In the genomic region with DNA sequence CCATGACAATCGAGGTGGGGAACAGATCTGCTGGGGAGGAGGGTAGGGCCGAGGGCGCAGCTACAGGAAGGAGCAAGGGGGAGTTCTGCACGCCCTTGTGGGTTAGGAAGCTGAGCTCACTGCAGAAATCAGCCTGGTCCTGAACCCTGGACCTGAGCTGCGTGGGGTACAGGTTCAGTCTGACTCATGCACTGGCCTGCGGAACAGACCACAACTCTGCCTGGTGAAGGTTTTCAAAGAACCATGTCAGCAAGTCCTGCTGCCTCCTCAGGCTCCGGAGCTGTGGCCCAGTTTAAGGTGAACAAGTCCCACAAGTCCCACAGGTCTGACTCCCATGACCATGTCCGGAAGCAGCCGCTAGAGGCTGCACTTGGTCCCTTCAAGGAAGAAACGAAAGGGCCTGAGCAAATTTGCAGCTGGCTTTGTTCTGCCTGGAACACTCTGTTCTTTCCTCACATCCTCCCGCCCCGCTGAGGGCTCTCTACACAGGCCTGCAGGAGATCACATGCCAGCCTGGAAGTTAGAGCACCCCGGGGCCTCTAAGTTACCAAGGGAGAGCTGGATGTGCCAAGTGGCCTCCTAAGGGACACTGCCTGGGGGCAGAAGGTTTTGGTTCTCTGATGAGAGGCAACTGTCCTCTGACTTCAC, we compare ENCODE assay signal across 9 cellular contexts. TPM values are rescaled to one million over a fixed set of nuclear protein-coding genes. Genes with fewer than 3 reads are reported as not detected.
A peak's percentile ranks its signal among the peaks of the same experiment; 100 is the strongest.
DNase-seq lines count a peak whose midpoint lies in the region; ATAC-seq and TF ChIP-seq lines count a peak whose summit lies in the region.
"Had no signal": no experiment of that assay in that cellular context is flagged by ENCODE, and none has a peak within 500 bp of the region (broad histone marks: within the 10 kb centered on the region; RNA-seq: fewer than 3 reads in every experiment).

No MANE protein-coding gene starts in this region.

- peak overlapping the region in 1 of 2 donors; percentile 76 for H3K9ac ChIP-seq in colonic mucosa (ENCODE audit: low read depth in 2 of 2, low read length in 2 of 2)

- no TSS peak for BruUV-seq in A673 (replicated peaks; lab: Mats Ljungman, UMichigan)

- H3K9me3 ChIP-seq in A673 (ENCODE audit: low read depth, low read length, poor library complexity, severe bottlenecking): no peaks in the 10 kb centered on the region
- no peaks in the 10 kb centered on the region for H3K9me3 ChIP-seq in colonic mucosa
- H3K9me3 ChIP-seq in right lobe of liver: no peaks in the 10 kb centered on the region

- H3K4me3 ChIP-seq in A673 (ENCODE audit: low read depth, low read length, poor library complexity, severe bottlenecking) (no peak overlapping the region), colonic mucosa (no peak overlapping the region), right lobe of liver (no peak overlapping the region)
- H3K4me3 ChIP-seq: SK-N-MC had no signal

- TF ChIP-seq POLR2A in right lobe of liver (IDR thresholded peaks at IDR 0.05): no peak

- ATAC-seq in GM18511 (IDR thresholded peaks at IDR 0.05; ENCODE audit: unreplicated experiment) (peak; percentile 72), HG02981 (IDR thresholded peaks at IDR 0.05; ENCODE audit: unreplicated experiment) (peak; percentile 59), right lobe of liver (peak; percentile 90 to 95 (median 94))

- 12% methylated on average over 6 of the region's 13 CpGs for WGBS in right lobe of liver (ENCODE audit: insufficient coverage, low coverage, low lambda C conversion rate, missing lambda C conversion rate)

- peak; percentile 58 for TF ChIP-seq CTCF in A673 (conservative IDR thresholded peaks at IDR 0.05; ENCODE audit: low read depth, low read length)
- TF ChIP-seq CTCF in colonic mucosa (IDR thresholded peaks at IDR 0.05): peak; percentile 66
- TF ChIP-seq CTCF in right lobe of liver (IDR thresholded peaks at IDR 0.05): peak; percentile 70 to 82 (median 78)

- H3K4me1 ChIP-seq in A673 (ENCODE audit: insufficient read depth, low read length, poor library complexity, severe bottlenecking): peaks cover 12% of the 10 kb centered on the region
- peaks cover 3% of the 10 kb centered on the region for H3K4me1 ChIP-seq in colonic mucosa
- peaks cover 0 to 20% (median 4%) of the 10 kb centered on the region in 4 donors for H3K4me1 ChIP-seq in right lobe of liver

- H3K27ac ChIP-seq in A673 (ENCODE audit: low read depth, low read length, poor library complexity, severe bottlenecking) (no peak overlapping the region), colonic mucosa (peak overlapping the region; percentile 72), right lobe of liver (peak overlapping the region in 2 of 3 donors; percentile 13 to 55)
- H3K27ac ChIP-seq: SK-N-MC had no signal

- DNase-seq in A673 (ENCODE audit: low spot score) (peak; percentile 77), NCI-H2227 (lab: John Stamatoyannopoulos, UW; ENCODE audit: unreplicated experiment) (peak; percentile 76), colonic mucosa (peak; percentile 92), right lobe of liver (peak; percentile 77 to 86 (median 84))
- DNase-seq in activated CD4-positive, alpha-beta T cell treated with anti-CD3 and anti-CD28 coated beads for 24 hours (ENCODE audit: low read depth in 2 of 2): peak; percentile 37 to 57
- DNase-seq in stimulated activated CD8-positive, alpha-beta memory T cell treated with anti-CD3 and anti-CD28 coated beads, Interleukin-12 subunit alpha, Interleukin-12 subunit beta, amount 100 ng/mL, for 24 hours (ENCODE audit: extremely low read depth): peak; percentile 42

- CTCF ChIA-PET in A673 (lab: Charles Lee): interaction anchor here (0.6 to 1.6 kb wide), 4 partner anchors 35 to 460 kb away, joined by 3 to 13 read pairs (median 3); no protein-coding TSS in a partner anchor

- POLR2A ChIA-PET in A673 (lab: Charles Lee; ENCODE audit: low non-redundant PET): no interaction called here

- H3K36me3 ChIP-seq in A673 (ENCODE audit: insufficient read depth, low read length, poor library complexity, severe bottlenecking) (no peaks in the 10 kb centered on the region), colonic mucosa (no peaks in the 10 kb centered on the region), right lobe of liver (no peaks in the 10 kb centered on the region)

- H3K27me3 ChIP-seq in A673 (replicated peaks; ENCODE audit: insufficient read depth, low read depth, low read length, poor library complexity): no peaks in the 10 kb centered on the region
- H3K27me3 ChIP-seq in colonic mucosa: no peaks in the 10 kb centered on the region
- no peaks in the 10 kb centered on the region for H3K27me3 ChIP-seq in right lobe of liver

- intact Hi-C loops in A673 (cut with micrococcal nuclease; ENCODE audit: unreplicated experiment) (no loop called here), colonic mucosa (cut with DNase I) (no loop called here), right lobe of liver (cut with DNase I) (no loop called here)

RNA-seq across cellular contexts. Expression of a gene that starts 49.3 kb away (rescaled TPM):
- total RNA-seq in A673 (2021): 53.3 and 54.5 TPM in 2 replicates
- total RNA-seq in colonic mucosa: 100 to 1,000 TPM in 1 of 2 donors, 10 to 100 TPM in 1; 87.3 to 106 TPM
- total RNA-seq in right lobe of liver: 10 to 100 TPM; 50.1 to 73.1 (median 63.9) TPM

Comparison
In these comparisons a context has a peak if more than half of its experiments do, and no peak if none do; other contexts are left out.
1. DNase-seq: peak in every context shown above with its lines; median percentile 92 in colonic mucosa; 84 in right lobe of liver; 77 in A673; 76 in NCI-H2227; 47 in activated CD4-positive, alpha-beta T cell treated with anti-CD3 and anti-CD28 coated beads for 24 hours; 42 in stimulated activated CD8-positive, alpha-beta memory T cell treated with anti-CD3 and anti-CD28 coated beads, Interleukin-12 subunit alpha, Interleukin-12 subunit beta, amount 100 ng/mL, for 24 hours.